In genomic region chr11:66421492-66422205, GRCh38 we compare ENCODE assay signal across 8 cellular contexts. TPM values are rescaled to one million over a fixed set of nuclear protein-coding genes. Genes with fewer than 3 reads are reported as not detected.
A peak's percentile ranks its signal among the peaks of the same experiment; 100 is the strongest.
DNase-seq lines count a peak whose midpoint lies in the region; ATAC-seq, FAIRE-seq and TF ChIP-seq lines count a peak whose summit lies in the region.

No MANE protein-coding gene starts in this region.

- TF ChIP-seq CTCF in MM.1S (IDR thresholded peaks at IDR 0.05; ENCODE audit: low read length), result no peak
- no peak for TF ChIP-seq CTCF in bronchial epithelial cell (IDR thresholded peaks at IDR 0.05; ENCODE audit: insufficient read depth, low read length, severe bottlenecking)
- TF ChIP-seq CTCF in D721Med (IDR thresholded peaks at IDR 0.05; ENCODE audit: insufficient read depth, missing control alignments), result no peak

- H3K9me3 ChIP-seq in MM.1S (replicated peaks; ENCODE audit: insufficient read depth, low read length), result no peaks in the 10 kb centered on the region
- no peaks in the 10 kb centered on the region for H3K9me3 ChIP-seq in iPS-20b (ENCODE audit: insufficient read depth, low read depth, low read length)

- no peaks in the 10 kb centered on the region for H3K79me2 ChIP-seq in MM.1S (ENCODE audit: low read length)

- H3K4me3 ChIP-seq in MM.1S (ENCODE audit: low read length) (no peak overlapping the region), bronchial epithelial cell (ENCODE audit: low read depth, low read length) (no peak overlapping the region), iPS-20b (ENCODE audit: low read length) (peak overlapping the region; percentile 68; the same call in 1 of the 2 replicates)

- H3K9ac ChIP-seq in MM.1S (ENCODE audit: low read length) (no peak overlapping the region), iPS-20b (ENCODE audit: low read depth, low read length) (no peak overlapping the region)

- H3K27me3 ChIP-seq in MM.1S (replicated peaks; ENCODE audit: insufficient read depth, low read length), result peaks cover 11% of the 10 kb centered on the region
- H3K27me3 ChIP-seq in bronchial epithelial cell (ENCODE audit: control insufficient read depth, insufficient read depth, low read length), result peaks cover 16% of the 10 kb centered on the region
- H3K27me3 ChIP-seq in iPS-20b (ENCODE audit: insufficient read depth, low read length), result peaks cover 34% of the 10 kb centered on the region

- H3K4me1 ChIP-seq in MM.1S (ENCODE audit: low read length) (no peaks in the 10 kb centered on the region), iPS-20b (ENCODE audit: insufficient read depth, low read length) (peaks cover 19% of the 10 kb centered on the region)

- H3K36me3 ChIP-seq in MM.1S (replicated peaks; ENCODE audit: insufficient read depth, low read length) (no peaks in the 10 kb centered on the region), bronchial epithelial cell (ENCODE audit: control insufficient read depth, insufficient read depth, low read length) (no peaks in the 10 kb centered on the region), iPS-20b (ENCODE audit: insufficient read depth, low read depth, low read length) (peaks cover 5% of the 10 kb centered on the region; the same call in 1 of the 2 replicates)

- FAIRE-seq in GM19239 (lab: Jason Lieb, UNC) (peak; percentile 80), bronchial epithelial cell (lab: Jason Lieb, UNC) (no peak), D721Med (lab: Jason Lieb, UNC) (no peak)

- H2AFZ ChIP-seq in MM.1S (ENCODE audit: low read length), result no peak overlapping the region

- H3K27ac ChIP-seq in MM.1S (ENCODE audit: low read length) (no peak overlapping the region), iPS-20b (ENCODE audit: low read length) (no peak overlapping the region)

- ATAC-seq in HG02973 (IDR thresholded peaks at IDR 0.05; ENCODE audit: unreplicated experiment), result no peak

- DNase-seq in GM19239 (ENCODE audit: insufficient read length, low spot score) (peak; percentile 88), MM.1S (peak; percentile 86), bronchial epithelial cell (ENCODE audit: low read depth) (peak; percentile 63), D721Med (ENCODE audit: insufficient read length, low spot score) (no peak)
- peak; percentile 80 for DNase-seq in activated CD4-positive, CD25-positive, alpha-beta regulatory T cell treated with anti-CD3 and anti-CD28 coated beads, Interleukin-2, amount 50 U/mL, for 72 hours
- DNase-seq in stimulated activated CD4-positive, alpha-beta T cell treated with anti-CD3 and anti-CD28 coated beads, Interleukin-12 subunit alpha, Interleukin-12 subunit beta, amount 100 ng/mL, for 48 hours (ENCODE audit: low read depth in 2 of 3, low spot score in 1 of 3), result peak; percentile 71 to 94 (median 81)

- H3F3A ChIP-seq in MM.1S (ENCODE audit: insufficient read depth, low read length), result peaks cover 10% of the 10 kb centered on the region

- H3K4me2 ChIP-seq in MM.1S (ENCODE audit: low read depth, low read length), result no peak overlapping the region

- no peaks in the 10 kb centered on the region for H3K9me2 ChIP-seq in MM.1S (replicated peaks; ENCODE audit: insufficient read depth, low read length)

- 0 out of 2 replicates have a peak, but pooled peaks cover 3% of the 10 kb centered on the region for H4K20me1 ChIP-seq in MM.1S (ENCODE audit: insufficient read depth, low read length)

RNA-seq across cellular contexts. Expression of gene NPAS4, which starts 0.8 kb away (rescaled TPM):
- total RNA-seq in bronchial epithelial cell, result not detected in 2 replicates

RNA-seq across cellular contexts. Expression of gene MRPL11, which starts 17.0 kb away (rescaled TPM):
- total RNA-seq in bronchial epithelial cell, result 38.5 and 43.7 TPM in 2 replicates

RNA-seq across cellular contexts. Expression of gene PELI3, which starts 45.1 kb away (rescaled TPM):
- 10.4 and 11.6 TPM in 2 replicates for total RNA-seq in bronchial epithelial cell

RNA-seq across cellular contexts. Expression of gene SLC29A2, which starts 50.1 kb away (rescaled TPM):
- total RNA-seq in bronchial epithelial cell, result 1.9 and 2.1 TPM in 2 replicates

RNA-seq across cellular contexts. Expression of gene DPP3, which starts 58.6 kb away (rescaled TPM):
- 45.0 and 70.0 TPM in 2 replicates for total RNA-seq in bronchial epithelial cell
